1 cellular context compared by ENCODE assay signal in the genomic region with DNA sequence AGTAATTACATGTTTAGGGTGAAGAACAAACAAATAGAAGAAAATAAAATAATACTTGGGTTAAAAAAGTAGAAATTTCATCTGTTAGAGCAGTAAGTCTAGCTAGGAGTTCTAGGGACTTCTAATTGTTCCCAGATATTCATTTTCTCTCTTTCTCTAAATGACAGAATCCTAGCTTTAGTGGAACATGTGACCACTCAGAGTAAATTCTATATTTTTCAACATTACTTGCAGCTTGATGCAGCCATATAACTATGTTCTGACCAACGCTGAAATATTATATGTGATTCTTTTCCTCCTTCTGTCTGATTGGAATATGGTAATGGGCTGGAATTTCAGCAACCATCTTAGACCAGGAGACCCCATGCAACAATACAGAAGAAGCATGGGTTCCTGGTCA.
TF ChIP-seq lines count a peak whose summit lies in the region.

No MANE protein-coding gene starts in this region.

TF ChIP-seq in HepG2, 621 proteins besides CTCF, POLR2A, EP300 and RAD21:
- TF ChIP-seq MED8 (CRISPR knock-in tag; IDR thresholded peaks at IDR 0.05; ENCODE audit: insufficient replicate concordance): no peak
- TF ChIP-seq MYNN (CRISPR knock-in tag; IDR thresholded peaks at IDR 0.05; ENCODE audit: low read depth): no peak
- TF ChIP-seq ARNTL (CRISPR knock-in tag; IDR thresholded peaks at IDR 0.05): no peak
- TF ChIP-seq, protein P1, sequence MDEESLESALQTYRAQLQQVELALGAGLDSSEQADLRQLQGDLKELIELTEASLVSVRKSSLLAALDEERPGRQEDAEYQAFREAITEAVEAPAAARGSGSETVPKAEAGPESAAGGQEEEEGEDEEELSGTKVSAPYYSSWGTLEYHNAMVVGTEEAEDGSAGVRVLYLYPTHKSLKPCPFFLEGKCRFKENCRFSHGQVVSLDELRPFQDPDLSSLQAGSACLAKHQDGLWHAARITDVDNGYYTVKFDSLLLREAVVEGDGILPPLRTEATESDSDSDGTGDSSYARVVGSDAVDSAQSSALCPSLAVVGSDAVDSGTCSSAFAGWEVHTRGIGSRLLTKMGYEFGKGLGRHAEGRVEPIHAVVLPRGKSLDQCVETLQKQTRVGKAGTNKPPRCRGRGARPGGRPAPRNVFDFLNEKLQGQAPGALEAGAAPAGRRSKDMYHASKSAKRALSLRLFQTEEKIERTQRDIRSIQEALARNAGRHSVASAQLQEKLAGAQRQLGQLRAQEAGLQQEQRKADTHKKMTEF (CRISPR knock-in tag; IDR thresholded peaks at IDR 0.05): no peak
- TF ChIP-seq ZNF678 (CRISPR knock-in tag; IDR thresholded peaks at IDR 0.05): no peak
- TF ChIP-seq HCFC1 (IDR thresholded peaks at IDR 0.05; ENCODE audit: low read depth, low read length): no peak
- no peak for TF ChIP-seq ZNF282 (IDR thresholded peaks at IDR 0.05; ENCODE audit: partially characterized antibody)
- TF ChIP-seq ZNF225 (CRISPR knock-in tag; IDR thresholded peaks at IDR 0.05): no peak
- no peak for TF ChIP-seq TCF7 (IDR thresholded peaks at IDR 0.05; ENCODE audit: low read depth)
- TF ChIP-seq, protein P2, sequence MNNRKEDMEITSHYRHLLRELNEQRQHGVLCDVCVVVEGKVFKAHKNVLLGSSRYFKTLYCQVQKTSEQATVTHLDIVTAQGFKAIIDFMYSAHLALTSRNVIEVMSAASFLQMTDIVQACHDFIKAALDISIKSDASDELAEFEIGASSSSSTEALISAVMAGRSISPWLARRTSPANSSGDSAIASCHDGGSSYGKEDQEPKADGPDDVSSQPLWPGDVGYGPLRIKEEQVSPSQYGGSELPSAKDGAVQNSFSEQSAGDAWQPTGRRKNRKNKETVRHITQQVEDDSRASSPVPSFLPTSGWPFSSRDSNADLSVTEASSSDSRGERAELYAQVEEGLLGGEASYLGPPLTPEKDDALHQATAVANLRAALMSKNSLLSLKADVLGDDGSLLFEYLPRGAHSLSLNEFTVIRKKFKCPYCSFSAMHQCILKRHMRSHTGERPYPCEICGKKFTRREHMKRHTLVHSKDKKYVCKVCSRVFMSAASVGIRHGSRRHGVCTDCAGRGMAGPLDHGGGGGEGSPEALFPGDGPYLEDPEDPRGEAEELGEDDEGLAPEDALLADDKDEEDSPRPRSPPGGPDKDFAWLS (CRISPR knock-in tag; IDR thresholded peaks at IDR 0.05; ENCODE audit: borderline replicate concordance): no peak
